ENCODE assay signal across 9 cellular contexts in the genomic region with DNA sequence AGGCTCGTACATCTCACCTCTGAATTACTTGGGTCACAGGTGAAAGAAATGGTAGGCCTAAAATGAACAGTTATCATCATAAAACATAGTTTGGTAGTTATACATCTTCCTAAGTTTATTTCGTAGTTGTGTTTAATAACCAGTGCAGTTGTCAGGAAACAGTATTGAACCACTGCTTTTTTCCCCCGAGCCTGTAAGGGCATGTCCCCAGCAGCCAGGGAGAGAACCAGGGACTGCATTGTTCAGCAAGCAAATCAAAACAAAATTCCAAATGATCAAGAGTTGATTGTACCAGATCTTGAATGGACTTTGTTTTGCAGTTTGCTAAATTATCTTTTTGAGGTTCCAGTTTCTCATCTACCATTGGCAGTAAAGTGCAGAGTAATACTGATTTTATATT. TPM values are rescaled to one million over a fixed set of nuclear protein-coding genes. Genes with fewer than 3 reads are reported as not detected.
DNase-seq lines count a peak whose midpoint lies in the region; ATAC-seq and TF ChIP-seq lines count a peak whose summit lies in the region.
"Had no signal": no experiment of that assay in that cellular context is flagged by ENCODE, and none has a peak within 500 bp of the region (broad histone marks: within the 10 kb centered on the region; RNA-seq: fewer than 3 reads in every experiment).

No MANE protein-coding gene starts in this region.

- H3K4me1 Mint-ChIP-seq in activated naive CD8-positive, alpha-beta T cell treated with anti-CD3 and anti-CD28 coated beads, Interleukin-2, amount 50 U/mL, for 24 hours: peaks cover 71% of the 10 kb centered on the region

- H3K27me3 Mint-ChIP-seq in activated naive CD8-positive, alpha-beta T cell treated with anti-CD3 and anti-CD28 coated beads, Interleukin-2, amount 50 U/mL, for 24 hours: no peaks in the 10 kb centered on the region

- no peak overlapping the region for H3K4ac ChIP-seq in mesenchymal stem cell (ENCODE audit: low read depth in 1 of 2, low read length in 2 of 2)

- TF ChIP-seq CTCF in A673 (conservative IDR thresholded peaks at IDR 0.05; ENCODE audit: low read depth, low read length): no peak

- no peak overlapping the region for H3K18ac ChIP-seq in mesenchymal stem cell (ENCODE audit: low read depth in 1 of 2, low read length in 2 of 2)

- POLR2A ChIA-PET in A673 (lab: Charles Lee; ENCODE audit: low non-redundant PET): interaction anchor here (0.5 kb wide), 1 partner anchor 27 kb away, joined by 3 read pairs; no protein-coding TSS in a partner anchor

- no TSS peak for BruUV-seq in A673 (replicated peaks; lab: Mats Ljungman, UMichigan)

- no peak overlapping the region for H2AFZ ChIP-seq in mesenchymal stem cell (ENCODE audit: low read depth, low read length)

- peaks cover 37% of the 10 kb centered on the region for H3K36me3 ChIP-seq in A673 (ENCODE audit: insufficient read depth, low read length, poor library complexity, severe bottlenecking)
- H3K36me3 ChIP-seq in HUES48 (ENCODE audit: control insufficient read depth, insufficient read depth, low read length): peaks cover 40% of the 10 kb centered on the region
- peaks cover 8 to 37% of the 10 kb centered on the region in 2 experiments for H3K36me3 ChIP-seq in mesenchymal stem cell (ENCODE audit: control insufficient read depth in 1 of 2, insufficient read depth in 2 of 2, low read depth in 1 of 2, low read length in 2 of 2)

- ATAC-seq in activated naive CD8-positive, alpha-beta T cell treated with anti-CD3 and anti-CD28 coated beads, Interleukin-2, amount 50 U/mL, for 24 hours: no peak

- H3K27ac ChIP-seq in A673 (ENCODE audit: low read depth, low read length, poor library complexity, severe bottlenecking): peak overlapping the region; percentile 2
- H3K27ac ChIP-seq in HUES48 (ENCODE audit: low read depth, low read length): peak overlapping the region; percentile 40
- peak overlapping the region; percentile 14 for H3K27ac ChIP-seq in mesenchymal stem cell (ENCODE audit: low read length, poor library complexity, severe bottlenecking)

- H2BK5ac ChIP-seq in mesenchymal stem cell (ENCODE audit: low read depth, low read length, poor library complexity, severe bottlenecking): no peak overlapping the region

- no peak overlapping the region for H3K4me3 ChIP-seq in A673 (ENCODE audit: low read depth, low read length, poor library complexity, severe bottlenecking)
- H3K4me3 ChIP-seq in HUES48 (ENCODE audit: low read depth, low read length): 0 out of 2 replicates have a peak overlapping the region, but pooled peaks have one; percentile 22
- H3K4me3 ChIP-seq in mesenchymal stem cell (ENCODE audit: insufficient read depth in 1 of 2, low read depth in 1 of 2, low read length in 2 of 2): peak overlapping the region in 1 of 2 experiments; percentile 93

- H3K9me3 Mint-ChIP-seq in activated naive CD8-positive, alpha-beta T cell treated with anti-CD3 and anti-CD28 coated beads, Interleukin-2, amount 50 U/mL, for 24 hours: no peaks in the 10 kb centered on the region

- no peak overlapping the region for H2BK120ac ChIP-seq in mesenchymal stem cell (ENCODE audit: low read depth, low read length)

- no peaks in the 10 kb centered on the region for H3K9me3 ChIP-seq in A673 (ENCODE audit: low read depth, low read length, poor library complexity, severe bottlenecking)
- no peaks in the 10 kb centered on the region for H3K9me3 ChIP-seq in HUES48 (ENCODE audit: control insufficient read depth, insufficient read depth, low read length)
- H3K9me3 ChIP-seq in mesenchymal stem cell (ENCODE audit: control insufficient read depth, low read length): no peaks in the 10 kb centered on the region

- H2AK5ac ChIP-seq in mesenchymal stem cell (ENCODE audit: low read length, severe bottlenecking): no peak overlapping the region

- no peak overlapping the region for H2BK15ac ChIP-seq in mesenchymal stem cell (ENCODE audit: low read depth, poor library complexity, severe bottlenecking)

- H3K9ac ChIP-seq in HUES48 (ENCODE audit: low read depth, low read length) (no peak overlapping the region), mesenchymal stem cell (ENCODE audit: low read length) (peak overlapping the region; percentile 94)

- no peaks in the 10 kb centered on the region for H3K27me3 ChIP-seq in A673 (replicated peaks; ENCODE audit: insufficient read depth, low read depth, low read length, poor library complexity)
- no peaks in the 10 kb centered on the region for H3K27me3 ChIP-seq in HUES48 (ENCODE audit: control insufficient read depth, insufficient read depth, low read length)
- no peaks in the 10 kb centered on the region for H3K27me3 ChIP-seq in mesenchymal stem cell (ENCODE audit: control insufficient read depth in 1 of 2, insufficient read depth in 1 of 2, low read length in 2 of 2)

- no peak for DNase-seq in A673 (ENCODE audit: low spot score)
- no peak for DNase-seq in activated naive CD8-positive, alpha-beta T cell treated with anti-CD3 and anti-CD28 coated beads, Interleukin-2, amount 50 U/mL, for 24 hours
- no peak for DNase-seq in mesenchymal stem cell
- DNase-seq in kidney glomerular epithelial cell (lab: John Stamatoyannopoulos, UW): no peak
- DNase-seq in anterior cingulate cortex (lab: John Stamatoyannopoulos, UW): no peak
- DNase-seq in NCI-H1694 (lab: John Stamatoyannopoulos, UW): no peak
- DNase-seq in AG20443 (ENCODE audit: low spot score): no peak
- DNase-seq: nucleus accumbens had no signal

- H3K4me2 ChIP-seq in mesenchymal stem cell (ENCODE audit: low read length, poor library complexity, severe bottlenecking): no peak overlapping the region

- H4K8ac ChIP-seq in mesenchymal stem cell (ENCODE audit: low read length): no peak overlapping the region

- H4K91ac ChIP-seq in mesenchymal stem cell (ENCODE audit: low read length): no peak overlapping the region

- intact Hi-C loops in A673 (cut with micrococcal nuclease; ENCODE audit: unreplicated experiment): no loop called here

- peak overlapping the region; percentile 92 for H3K4me3 Mint-ChIP-seq in activated naive CD8-positive, alpha-beta T cell treated with anti-CD3 and anti-CD28 coated beads, Interleukin-2, amount 50 U/mL, for 24 hours

- peak overlapping the region; percentile 71 for H3K27ac Mint-ChIP-seq in activated naive CD8-positive, alpha-beta T cell treated with anti-CD3 and anti-CD28 coated beads, Interleukin-2, amount 50 U/mL, for 24 hours

- H3K4me1 ChIP-seq in A673 (ENCODE audit: insufficient read depth, low read length, poor library complexity, severe bottlenecking) (peaks cover 44% of the 10 kb centered on the region), HUES48 (ENCODE audit: control insufficient read depth, insufficient read depth, low read length) (peaks cover 22% of the 10 kb centered on the region), mesenchymal stem cell (ENCODE audit: control insufficient read depth, insufficient read depth, low read depth, low read length) (peaks cover 10% of the 10 kb centered on the region)

- 87% methylated on average over 3 of the region's 3 CpGs for WGBS in mesenchymal stem cell

- no peak overlapping the region for H3K23ac ChIP-seq in mesenchymal stem cell (ENCODE audit: low read length in 2 of 2)

- CTCF ChIA-PET in A673 (lab: Charles Lee): no interaction called here

- peaks cover 4% of the 10 kb centered on the region for H3K79me1 ChIP-seq in mesenchymal stem cell (replicated peaks; ENCODE audit: low read length, poor library complexity, severe bottlenecking)

- H3K36me3 Mint-ChIP-seq in activated naive CD8-positive, alpha-beta T cell treated with anti-CD3 and anti-CD28 coated beads, Interleukin-2, amount 50 U/mL, for 24 hours (ENCODE audit: low read depth): peaks cover 45% of the 10 kb centered on the region

- no peak overlapping the region for H3K14ac ChIP-seq in mesenchymal stem cell (ENCODE audit: low read length in 2 of 2)

- H2BK12ac ChIP-seq in mesenchymal stem cell (ENCODE audit: low read length in 2 of 2): no peak overlapping the region

RNA-seq across cellular contexts. Expression of gene EIF4H, which starts 2.4 kb away (rescaled TPM):
- 432 and 453 TPM in 2 replicates for total RNA-seq in A673 (2021)
- 203 TPM for polyA plus RNA-seq in mesenchymal stem cell (2013, experiment 1 of 2)
- 198 TPM for polyA plus RNA-seq in mesenchymal stem cell (2013, experiment 2 of 2)

RNA-seq across cellular contexts. Expression of gene LAT2, which starts 33.3 kb away (rescaled TPM):
- total RNA-seq in A673 (2021): 0.28 and 0.58 TPM in 2 replicates
- polyA plus RNA-seq in mesenchymal stem cell (2013, experiment 1 of 2): 0.35 TPM
- polyA plus RNA-seq in mesenchymal stem cell (2013, experiment 2 of 2): 0.52 TPM
